Comparison of ENCODE assay signal across 8 cellular contexts in genomic region chr1:241847796-241848668, GRCh38. TPM values are rescaled to one million over a fixed set of nuclear protein-coding genes. Genes with fewer than 3 reads are reported as not detected.
DNase-seq lines count a peak whose midpoint lies in the region; ATAC-seq and TF ChIP-seq lines count a peak whose summit lies in the region.

TSS of gene EXO1 (plus strand) at chr1:241848204. CDS start at chr1:241850426, 2,222 bp downstream.

- dilution Hi-C loops in mammary epithelial cell (cut with HindIII; ENCODE audit: low sequenced_read_pairs) = no loop called here

- H2AFZ ChIP-seq in mammary epithelial cell (ENCODE audit: low read depth, low read length) = peak within 1 kb of the TSS; percentile 99

- H4K20me1 ChIP-seq in mammary epithelial cell (ENCODE audit: insufficient read depth, low read length) = no peaks in the 10 kb centered on the region

- H3K4me3 ChIP-seq in WERI-Rb-1 (ENCODE audit: low read depth, low read length) (peak within 1 kb of the TSS; percentile 93), mammary epithelial cell (replicated peaks in 1 of 3; ENCODE audit: insufficient read depth in 1 of 3, low read depth in 2 of 3, low read length in 3 of 3) (peak within 1 kb of the TSS; percentile 83 to 96 (median 92))

- peak within 1 kb of the TSS; percentile 80 for H3K4me2 ChIP-seq in mammary epithelial cell (ENCODE audit: insufficient read depth, low read depth, low read length)

- WGBS in mammary epithelial cell (ENCODE audit: low coverage, missing lambda C conversion rate) = 2% methylated on average over 49 of the region's 68 CpGs

- TSS peak; percentile 67 for BruUV-seq in mammary epithelial cell (replicated peaks; lab: Mats Ljungman, UMichigan)

- peaks cover 14% of the 10 kb centered on the region for H3K4me1 ChIP-seq in mammary epithelial cell (ENCODE audit: insufficient read depth, low read length)

- CTCF ChIA-PET in mammary epithelial cell (lab: Charles Lee; ENCODE audit: low non-redundant PET) = no interaction called here

- DNase-seq in AG08395 (ENCODE audit: low spot score) (peak; percentile 95), NCI-H2227 (lab: John Stamatoyannopoulos, UW; ENCODE audit: unreplicated experiment) (peak; percentile 94), WERI-Rb-1 (peak; percentile 94), mammary epithelial cell (peak; percentile 93), iPS-NIHi7 (ENCODE audit: extremely low spot score) (peak; percentile 95), smooth muscle cell of the brain vasculature (ENCODE audit: low read depth, low spot score) (peak; percentile 86)

- peaks cover 19% of the 10 kb centered on the region for H3K79me2 ChIP-seq in mammary epithelial cell (ENCODE audit: insufficient read depth, low read length)

- intact Hi-C loops in mammary epithelial cell (cut with micrococcal nuclease) = loop anchor here (1.0 to 5.0 kb wide), 2 partner anchors 161 to 240 kb away; no protein-coding TSS in a partner anchor

- peak within 1 kb of the TSS; percentile 92 for H3K9ac ChIP-seq in mammary epithelial cell (ENCODE audit: insufficient read depth, low read length)

- TF ChIP-seq CTCF in WERI-Rb-1 (IDR thresholded peaks at IDR 0.05; ENCODE audit: low read depth, low read length) (peak; percentile 84), mammary epithelial cell (conservative IDR thresholded peaks at IDR 0.05 in 1 of 2, IDR thresholded peaks at IDR 0.05 in 1 of 2; ENCODE audit: extremely low read depth in 1 of 2, insufficient read depth in 1 of 2, low read depth in 1 of 2, low read length in 2 of 2) (peak in 1 of 2 donors; percentile 43)

- H3K9me3 ChIP-seq in WERI-Rb-1 (ENCODE audit: severe bottlenecking) = no peaks in the 10 kb centered on the region
- no peaks in the 10 kb centered on the region for H3K9me3 ChIP-seq in mammary epithelial cell (replicated peaks; ENCODE audit: insufficient read depth, low read length)

- peak within 1 kb of the TSS; percentile 96 for H3K27ac ChIP-seq in WERI-Rb-1
- peak within 1 kb of the TSS; percentile 83 for H3K27ac ChIP-seq in mammary epithelial cell (ENCODE audit: insufficient read depth, low read depth, low read length)

- ATAC-seq in GM18870 (IDR thresholded peaks at IDR 0.05; ENCODE audit: unreplicated experiment) (peak; percentile 96), HG03135 (IDR thresholded peaks at IDR 0.05; ENCODE audit: unreplicated experiment) (peak; percentile 97)

- in situ Hi-C loops in mammary epithelial cell (cut with MboI; ENCODE audit: low sequenced_read_pairs in 2 of 2) = no loop called here

- H3K27me3 ChIP-seq in WERI-Rb-1 (ENCODE audit: insufficient read depth, low read depth, severe bottlenecking) (no peaks in the 10 kb centered on the region), mammary epithelial cell (ENCODE audit: insufficient read depth, low read length) (no peaks in the 10 kb centered on the region)

- H3K36me3 ChIP-seq in WERI-Rb-1 (peaks cover 42% of the 10 kb centered on the region), mammary epithelial cell (ENCODE audit: insufficient read depth, low read length) (peaks cover 8% of the 10 kb centered on the region)

RNA-seq across cellular contexts. Expression of gene EXO1, which starts in this region (rescaled TPM):
- 10 to 100 TPM in 1 of 2 donors, 1 to 10 TPM in 1; 3.3 to 21.4 TPM for total RNA-seq in mammary epithelial cell
- polyA plus RNA-seq in mammary epithelial cell = 11.0 TPM
- 32.2 TPM for polyA minus RNA-seq in mammary epithelial cell

Comparison
In these comparisons a context has a peak if more than half of its experiments do, and no peak if none do; other contexts are left out.
1. Peak in every context shown above with its lines: DNase-seq, ATAC-seq, H3K4me3 ChIP-seq and H3K27ac ChIP-seq.